In the genomic region with DNA sequence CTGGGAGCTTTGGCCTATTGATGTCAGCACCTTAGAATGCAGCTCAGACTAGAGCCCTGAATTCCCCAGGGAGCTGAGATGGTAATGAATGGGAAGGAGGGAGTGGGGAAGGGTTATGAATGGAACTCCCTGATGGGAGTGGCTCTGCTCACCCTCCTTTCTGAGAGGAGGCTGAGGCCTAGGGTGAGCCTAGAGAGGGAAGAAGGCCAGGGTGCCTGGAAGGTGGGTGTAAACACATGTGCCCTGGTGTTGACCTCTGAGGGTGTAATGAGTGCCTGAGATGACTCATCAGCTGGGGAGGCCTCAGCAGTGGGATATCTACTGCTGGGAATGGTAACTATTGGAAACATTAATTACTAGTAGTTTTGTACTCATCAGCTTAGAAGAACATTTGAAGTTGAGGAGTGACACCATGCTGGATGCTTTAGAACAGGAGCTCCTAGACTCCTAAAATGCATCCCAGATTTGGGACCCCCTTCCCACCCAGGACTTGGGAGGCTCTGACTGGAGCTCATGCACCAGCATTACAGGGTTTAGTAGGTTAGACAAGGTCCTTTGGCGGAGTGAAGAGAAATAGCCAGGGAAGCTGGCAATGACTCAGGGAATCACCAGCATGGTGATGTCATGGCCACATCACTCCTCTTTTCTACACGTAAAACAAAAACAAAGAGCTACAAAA, we compare ENCODE assay signal across 1 cellular context.
TF ChIP-seq lines count a peak whose summit lies in the region.

No MANE protein-coding gene starts in this region.

TF ChIP-seq in endothelial cell of umbilical vein, 7 proteins besides CTCF, POLR2A, EP300 and RAD21:
- TF ChIP-seq, protein P1, sequence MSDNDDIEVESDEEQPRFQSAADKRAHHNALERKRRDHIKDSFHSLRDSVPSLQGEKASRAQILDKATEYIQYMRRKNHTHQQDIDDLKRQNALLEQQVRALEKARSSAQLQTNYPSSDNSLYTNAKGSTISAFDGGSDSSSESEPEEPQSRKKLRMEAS (IDR thresholded peaks at IDR 0.05; ENCODE audit: insufficient read depth, insufficient read length): no peak
- TF ChIP-seq MYC (IDR thresholded peaks at IDR 0.05; ENCODE audit: low read depth, low read length) (no peak), JUN (IDR thresholded peaks at IDR 0.05; ENCODE audit: borderline replicate concordance, insufficient read depth, insufficient read length, low read depth) (peak; percentile 65), EZH2 (IDR thresholded peaks at IDR 0.05; ENCODE audit: borderline replicate concordance, low read depth, low read length, severe bottlenecking) (no peak), FOS (IDR thresholded peaks at IDR 0.05; ENCODE audit: borderline replicate concordance, insufficient read depth, low read length) (peak; percentile 79)
